13 cellular contexts compared by ENCODE assay signal in the genomic region with DNA sequence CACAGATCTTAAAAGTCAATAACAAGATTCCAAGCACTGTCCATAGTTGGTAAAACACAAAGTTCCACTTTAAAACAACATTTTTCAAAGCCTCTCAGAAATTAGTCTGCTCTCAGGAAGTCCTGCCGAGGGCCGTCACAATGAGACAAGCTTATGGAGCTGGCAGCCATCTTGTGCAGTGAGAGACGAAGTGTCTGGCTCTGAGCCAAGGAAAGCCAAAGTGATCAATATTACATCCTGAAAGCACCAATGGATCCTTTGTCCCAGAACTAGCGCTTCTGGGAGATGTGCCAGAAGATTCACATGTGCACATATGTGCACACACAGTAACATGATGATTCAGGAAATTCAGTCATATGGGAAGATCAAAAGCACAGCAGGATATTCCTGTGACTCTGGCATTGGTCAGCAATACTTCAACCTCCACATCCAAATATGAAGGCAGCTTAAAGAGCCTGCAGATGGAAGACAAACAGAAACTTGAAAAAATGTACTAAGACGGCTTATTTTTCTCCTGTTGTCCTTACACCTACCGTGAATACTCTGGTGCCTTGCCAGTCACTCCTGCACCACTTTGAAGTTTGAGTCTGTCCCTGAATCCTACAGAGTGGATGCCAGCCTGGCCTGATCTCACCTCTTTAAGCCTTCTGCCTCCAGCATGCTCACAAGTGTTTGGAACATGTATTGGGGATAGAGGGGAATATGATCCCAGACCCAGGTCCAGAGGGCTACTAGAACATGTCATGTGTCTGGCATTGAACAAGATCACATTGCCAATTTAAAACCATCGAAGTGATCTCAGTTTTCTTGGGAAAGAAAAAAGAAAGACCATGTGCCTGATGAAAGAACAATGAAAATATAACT. TPM values are rescaled to one million over a fixed set of nuclear protein-coding genes. Genes with fewer than 3 reads are reported as not detected.
A peak's percentile ranks its signal among the peaks of the same experiment; 100 is the strongest.
DNase-seq lines count a peak whose midpoint lies in the region; FAIRE-seq and TF ChIP-seq lines count a peak whose summit lies in the region.
"Had no signal": no experiment of that assay in that cellular context is flagged by ENCODE, and none has a peak within 500 bp of the region (broad histone marks: within the 10 kb centered on the region; RNA-seq: fewer than 3 reads in every experiment).

No MANE protein-coding gene starts in this region.

- DNase-seq in NCI-H2107 treated with DMSO at 0.1 percent for 48 hours (lab: John Stamatoyannopoulos, UW; ENCODE audit: unreplicated experiment) (peak; percentile 9), NCI-H2107 (lab: John Stamatoyannopoulos, UW) (no peak), NCI-H446 treated with DMSO at 0.1 percent for 48 hours (lab: John Stamatoyannopoulos, UW) (peak; percentile 99), dermis blood vessel endothelial cell (peak; percentile 36), caudate nucleus (lab: John Stamatoyannopoulos, UW) (no peak), urothelium cell line (ENCODE audit: low spot score) (no peak), sigmoid colon (no peak)
- DNase-seq: activated CD4-positive, alpha-beta T cell treated with anti-CD3 and anti-CD28 coated beads, Interleukin-2, amount 50 U/mL, for 1 hour; activated naive CD4-positive, alpha-beta T cell treated with anti-CD3 and anti-CD28 coated beads, Interleukin-2, amount 50 U/mL, for 16 hours; effector CD4-positive, alpha-beta T cell; naive thymus-derived CD8-positive, alpha-beta T cell; NCI-H1694 had no signal

- peak overlapping the region; percentile 59 for H3K27ac ChIP-seq in skeletal muscle tissue (ENCODE audit: low read depth, low read length)
- H3K27ac ChIP-seq in caudate nucleus (ENCODE audit: low read depth, low read length): no peak overlapping the region
- H3K27ac ChIP-seq in sigmoid colon: no peak overlapping the region

- peak overlapping the region in 2 of 3 donors; percentile 1 to 4 for H3K9ac ChIP-seq in skeletal muscle tissue (ENCODE audit: low read depth in 1 of 3, low read length in 3 of 3)

- no peaks in the 10 kb centered on the region for H3K36me3 ChIP-seq in skeletal muscle tissue (ENCODE audit: control insufficient read depth in 3 of 3, insufficient read depth in 3 of 3, low read length in 3 of 3)
- no peaks in the 10 kb centered on the region for H3K36me3 ChIP-seq in sigmoid colon

- H3K27me3 ChIP-seq in skeletal muscle tissue (ENCODE audit: control insufficient read depth in 3 of 3, insufficient read depth in 3 of 3, low read length in 3 of 3) (no peaks in the 10 kb centered on the region), sigmoid colon (no peaks in the 10 kb centered on the region)

- TF ChIP-seq EP300 in sigmoid colon (IDR thresholded peaks at IDR 0.05): no peak

- peak overlapping the region; percentile 2 to 37 (median 25) for H3K4me3 ChIP-seq in skeletal muscle tissue (ENCODE audit: low read length in 3 of 3)
- H3K4me3 ChIP-seq in sigmoid colon: no peak overlapping the region

- no peak for TF ChIP-seq POLR2A in sigmoid colon (IDR thresholded peaks at IDR 0.05)

- H3K9me3 ChIP-seq in skeletal muscle tissue (ENCODE audit: control insufficient read depth in 3 of 3, low read length in 3 of 3) (peaks cover 0 to 2% (median 0%) of the 10 kb centered on the region in 3 donors), sigmoid colon (peaks cover 0 to 2% (median 0%) of the 10 kb centered on the region in 4 donors)

- peaks cover 12 to 23% (median 14%) of the 10 kb centered on the region in 3 donors for H3K4me1 ChIP-seq in skeletal muscle tissue (ENCODE audit: control insufficient read depth in 3 of 3, insufficient read depth in 3 of 3, low read length in 3 of 3)
- H3K4me1 ChIP-seq in sigmoid colon: no peaks in the 10 kb centered on the region

- TF ChIP-seq CTCF in sigmoid colon (IDR thresholded peaks at IDR 0.05): no peak

- intact Hi-C loops in sigmoid colon (cut with DNase I): no loop called here

- WGBS in sigmoid colon, 2 donors: 73 to 79% methylated on average over 7 of the region's 7 CpGs

- FAIRE-seq in urothelium cell line (lab: Jason Lieb, UNC): no peak

RNA-seq across cellular contexts. Expression of a gene that starts 44.5 kb away (rescaled TPM):
- total RNA-seq in dermis blood vessel endothelial cell: 0.17 and 0.37 TPM in 2 replicates
- total RNA-seq in skeletal muscle tissue: 127 TPM
- 10 to 100 TPM in 1 of 4 donors, 1 to 10 TPM in 3; 4.3 to 16.6 (median 8.9) TPM for total RNA-seq in sigmoid colon
- 1 to 10 TPM in 2 of 3 donors, under 1 TPM in 1; 0.46 to 7.9 (median 3.0) TPM for polyA plus RNA-seq in sigmoid colon
- total RNA-seq: naive thymus-derived CD8-positive, alpha-beta T cell had no signal
- polyA plus RNA-seq: naive thymus-derived CD8-positive, alpha-beta T cell had no signal

Comparison
In these comparisons a context has a peak if more than half of its experiments do, and no peak if none do; other contexts are left out.
1. DNase-seq: peak in NCI-H2107 treated with DMSO at 0.1 percent for 48 hours (single experiment), NCI-H446 treated with DMSO at 0.1 percent for 48 hours (single experiment) and dermis blood vessel endothelial cell (single experiment); none in NCI-H2107 (single experiment), caudate nucleus (0 of 61), urothelium cell line (single experiment) and sigmoid colon (single experiment).
2. H3K4me3 ChIP-seq: peak in skeletal muscle tissue (3 of 3); none in sigmoid colon (0 of 4).